In genomic region chr16:57483725-57484514, GRCh38 we compare ENCODE assay signal across 1 cellular context.
TF ChIP-seq lines count a peak whose summit lies in the region.

No MANE protein-coding gene starts in this region.

TF ChIP-seq in WTC11, 78 proteins besides CTCF, POLR2A, EP300 and RAD21 (continued from another document):
- TF ChIP-seq ZNF532 (CRISPR knock-in tag; IDR thresholded peaks at IDR 0.05; ENCODE audit: borderline replicate concordance), result no peak
- no peak for TF ChIP-seq CBFB (CRISPR knock-in tag; IDR thresholded peaks at IDR 0.05; ENCODE audit: low read depth)
- TF ChIP-seq SP1 (CRISPR knock-in tag; conservative IDR thresholded peaks at IDR 0.05), result no peak
- no peak for TF ChIP-seq RORB (CRISPR knock-in tag; IDR thresholded peaks at IDR 0.05)
